In genomic region chr11:124900464-124900863, GRCh38 we compare ENCODE assay signal across 11 cellular contexts. TPM values are rescaled to one million over a fixed set of nuclear protein-coding genes. Genes with fewer than 3 reads are reported as not detected.
DNase-seq lines count a peak whose midpoint lies in the region; ATAC-seq, FAIRE-seq and TF ChIP-seq lines count a peak whose summit lies in the region.
"Had no signal": no experiment of that assay in that cellular context is flagged by ENCODE, and none has a peak within 500 bp of the region (broad histone marks: within the 10 kb centered on the region; RNA-seq: fewer than 3 reads in every experiment).

No MANE protein-coding gene starts in this region.

- no peak for ATAC-seq in GM18858 (IDR thresholded peaks at IDR 0.05; ENCODE audit: unreplicated experiment)
- no peak for ATAC-seq in HG02981 (IDR thresholded peaks at IDR 0.05; ENCODE audit: unreplicated experiment)
- ATAC-seq: activated CD8-positive, alpha-beta memory T cell treated with anti-CD3 and anti-CD28 coated beads, Interleukin-2, amount 10 ng/mL, durations not matched to agents 7 days and 5 days had no signal

- DNase-seq in HS-5 (ENCODE audit: low read depth) (peak; percentile 85), astrocyte of the spinal cord (ENCODE audit: low read depth, low spot score) (peak; percentile 87), keratinocyte (ENCODE audit: low read depth, low spot score) (peak; percentile 87), neuronal stem cell (ENCODE audit: low spot score) (no peak), NCI-H1417 treated with DMSO at 0.1 percent for 48 hours (lab: John Stamatoyannopoulos, UW) (no peak)
- DNase-seq: activated CD8-positive, alpha-beta memory T cell treated with anti-CD3 and anti-CD28 coated beads, Interleukin-2, amount 10 ng/mL, durations not matched to agents 7 days and 5 days; NCI-H510A had no signal

- no peak overlapping the region for H3K14ac ChIP-seq in neuronal stem cell (ENCODE audit: low read length)

- no peak overlapping the region for H3K4me3 ChIP-seq in astrocyte of the spinal cord (ENCODE audit: low read depth, low read length)
- H3K4me3 ChIP-seq in keratinocyte (ENCODE audit: control insufficient read depth in 2 of 3, extremely low read depth in 1 of 3, insufficient read depth in 2 of 3, low read depth in 1 of 3, low read length in 3 of 3) = peak overlapping the region; percentile 6 to 44 (median 43)
- no peak overlapping the region for H3K4me3 ChIP-seq in neuronal stem cell (ENCODE audit: low read length in 2 of 2)
- H3K4me3 ChIP-seq: prostate gland had no signal

- FAIRE-seq in keratinocyte (lab: Jason Lieb, UNC) = peak; percentile 100

- peaks cover 65% of the 10 kb centered on the region for H3K4me1 ChIP-seq in keratinocyte (ENCODE audit: control insufficient read depth, extremely low read depth, insufficient read depth, low read length)
- H3K4me1 ChIP-seq in neuronal stem cell (ENCODE audit: control insufficient read depth in 2 of 2, insufficient read depth in 1 of 2, low read depth in 1 of 2, low read length in 2 of 2) = peaks cover 3 to 8% of the 10 kb centered on the region in 2 donors
- H3K4me1 ChIP-seq: prostate gland had no signal

- TF ChIP-seq CTCF in astrocyte of the spinal cord (IDR thresholded peaks at IDR 0.05; ENCODE audit: low read depth, low read length) (no peak), keratinocyte (optimal IDR thresholded peaks at IDR 0.05 in 1 of 3, IDR thresholded peaks at IDR 0.05 in 1 of 3, conservative IDR thresholded peaks at IDR 0.05 in 1 of 3; ENCODE audit: extremely low read depth in 1 of 3, insufficient read depth in 2 of 3, low read length in 3 of 3) (no peak)

- no peak overlapping the region for H4K8ac ChIP-seq in neuronal stem cell (ENCODE audit: low read depth, low read length)

- no peak overlapping the region for H3K4ac ChIP-seq in neuronal stem cell (ENCODE audit: low read length)

- no peak overlapping the region for H3K23ac ChIP-seq in neuronal stem cell (ENCODE audit: low read depth, low read length, poor library complexity)

- H3K9ac ChIP-seq in keratinocyte (ENCODE audit: control insufficient read depth, extremely low read depth, insufficient read depth, low read length) (peak overlapping the region; percentile 61), neuronal stem cell (ENCODE audit: low read depth, low read length, poor library complexity) (no peak overlapping the region)

- H3K27ac ChIP-seq in keratinocyte (ENCODE audit: control insufficient read depth, insufficient read depth, low read length) (peak overlapping the region; percentile 95), temporal lobe (ENCODE audit: low read depth, low read length) (peak overlapping the region; percentile 90), neuronal stem cell (replicated peaks; ENCODE audit: low read length) (no peak overlapping the region)
- H3K27ac ChIP-seq: prostate gland had no signal

- H3K4me2 ChIP-seq in keratinocyte (ENCODE audit: control insufficient read depth, extremely low read depth, insufficient read depth, low read depth, low read length) (peak overlapping the region; percentile 88), neuronal stem cell (ENCODE audit: insufficient read depth, low read length, poor library complexity, severe bottlenecking) (no peak overlapping the region)

- no CpG with 5 or more reads among the region's 5 CpGs for WGBS in neuronal stem cell (ENCODE audit: extremely low coverage in 2 of 2, insufficient read length in 2 of 2, insufficient replicate concordance in 1 of 2), 2 donors

- H3K36me3 ChIP-seq in keratinocyte (ENCODE audit: control insufficient read depth in 2 of 2, extremely low read depth in 1 of 2, insufficient read depth in 2 of 2, low read length in 2 of 2) = no peaks in the 10 kb centered on the region
- H3K36me3 ChIP-seq in neuronal stem cell (replicated peaks in 1 of 2; ENCODE audit: control insufficient read depth in 2 of 2, insufficient read depth in 2 of 2, low read length in 2 of 2) = no peaks in the 10 kb centered on the region
- H3K36me3 ChIP-seq: prostate gland had no signal

- no peaks in the 10 kb centered on the region for H3K9me3 ChIP-seq in keratinocyte (ENCODE audit: control insufficient read depth, low read depth, low read length)
- H3K9me3 ChIP-seq in neuronal stem cell (replicated peaks in 1 of 2; ENCODE audit: control insufficient read depth in 2 of 2, insufficient read depth in 1 of 2, low read depth in 1 of 2, low read length in 2 of 2) = no peaks in the 10 kb centered on the region
- H3K9me3 ChIP-seq: prostate gland had no signal

- in situ Hi-C loops in astrocyte of the spinal cord (cut with HindIII; ENCODE audit: low sequenced_read_pairs) = no loop called here

- H2BK120ac ChIP-seq in neuronal stem cell (ENCODE audit: low read depth, low read length) = no peak overlapping the region

- no peak overlapping the region for H2BK12ac ChIP-seq in neuronal stem cell (ENCODE audit: low read length)

- H2AFZ ChIP-seq in keratinocyte (ENCODE audit: control insufficient read depth, low read length) = peak overlapping the region; percentile 7
- H2AFZ ChIP-seq in neuronal stem cell (ENCODE audit: low read length) = no peak overlapping the region

- H3K9me1 ChIP-seq in keratinocyte (ENCODE audit: control insufficient read depth, extremely low read depth, insufficient read depth, low read length) = no peaks in the 10 kb centered on the region

- no peak overlapping the region for H2BK5ac ChIP-seq in neuronal stem cell (ENCODE audit: low read length)

- H2AK5ac ChIP-seq in neuronal stem cell (ENCODE audit: low read depth, low read length) = no peak overlapping the region

- dilution Hi-C loops in keratinocyte (cut with MboI; ENCODE audit: extremely low pct_ligation_motif_present, low sequenced_read_pairs) = no loop called here

- H3K79me1 ChIP-seq in neuronal stem cell (ENCODE audit: low read depth, low read length) = no peaks in the 10 kb centered on the region

- no peak overlapping the region for H3K18ac ChIP-seq in neuronal stem cell (ENCODE audit: low read length)

- H3K27me3 ChIP-seq in keratinocyte (ENCODE audit: control insufficient read depth, extremely low read depth, insufficient read depth, low read length) = no peaks in the 10 kb centered on the region
- peaks cover 0 to 19% (median 0%) of the 10 kb centered on the region in 3 experiments for H3K27me3 ChIP-seq in neuronal stem cell (ENCODE audit: control insufficient read depth in 3 of 3, insufficient read depth in 3 of 3, low read depth in 1 of 3, low read length in 3 of 3)

- H4K20me1 ChIP-seq in keratinocyte (ENCODE audit: control insufficient read depth, extremely low read depth, insufficient read depth, low read length) = no peaks in the 10 kb centered on the region

- H4K91ac ChIP-seq in neuronal stem cell (ENCODE audit: low read depth, low read length, poor library complexity) = no peak overlapping the region

- no peak overlapping the region for H2BK15ac ChIP-seq in neuronal stem cell (ENCODE audit: low read length)

- H3K79me2 ChIP-seq in keratinocyte (ENCODE audit: control insufficient read depth, insufficient read depth, low read length) = no peaks in the 10 kb centered on the region

RNA-seq across cellular contexts. Expression of gene ROBO4, which starts 2.8 kb away (rescaled TPM):
- 0.94 to 2.3 TPM (median 0.98 TPM) in 3 replicates for polyA plus RNA-seq in keratinocyte
- polyA plus RNA-seq in keratinocyte (2011; ENCODE audit: low read depth) = 1.2 TPM
- polyA plus RNA-seq in keratinocyte (2011; cell fraction: cytosol; rRNA removed) = 1.1 and 1.7 TPM in 2 replicates
- polyA plus RNA-seq in keratinocyte (2011; cell fraction: nucleus; rRNA removed) = 2.6 and 2.8 TPM in 2 replicates
- 1.4 and 7.1 TPM in 2 replicates for polyA plus RNA-seq in keratinocyte (2012; ENCODE audit: low replicate concordance)
- 2.0 to 8.8 TPM (median 2.2 TPM) in 3 replicates for polyA minus RNA-seq in keratinocyte
- 4.0 TPM for polyA minus RNA-seq in keratinocyte (2011; cell fraction: cytosol; rRNA and poly(A)+ RNA removed)
- 2.0 and 3.3 TPM in 2 replicates for polyA minus RNA-seq in keratinocyte (2011; cell fraction: nucleus; rRNA and poly(A)+ RNA removed)
- 3.9 TPM for total RNA-seq in temporal lobe
- not detected for polyA plus RNA-seq in neuronal stem cell (2013, experiment 1 of 2)
- not detected for polyA plus RNA-seq in neuronal stem cell (2013, experiment 2 of 2)
- total RNA-seq: activated CD8-positive, alpha-beta memory T cell treated with anti-CD3 and anti-CD28 coated beads, Interleukin-2, amount 10 ng/mL, durations not matched to agents 7 days and 5 days had no signal

RNA-seq across cellular contexts. Expression of gene HEPN1, which starts 18.6 kb away (rescaled TPM):
- not detected in 3 replicates for polyA plus RNA-seq in keratinocyte
- not detected for polyA plus RNA-seq in keratinocyte (2011; ENCODE audit: low read depth)
- polyA plus RNA-seq in keratinocyte (2011; cell fraction: cytosol; rRNA removed) = not detected in 2 replicates
- polyA plus RNA-seq in keratinocyte (2011; cell fraction: nucleus; rRNA removed) = not detected in 2 replicates
- polyA plus RNA-seq in keratinocyte (2012; ENCODE audit: low replicate concordance) = not detected in 2 replicates
- polyA minus RNA-seq in keratinocyte = not detected in 3 replicates
- polyA minus RNA-seq in keratinocyte (2011; cell fraction: cytosol; rRNA and poly(A)+ RNA removed) = not detected
- polyA minus RNA-seq in keratinocyte (2011; cell fraction: nucleus; rRNA and poly(A)+ RNA removed) = not detected in 2 replicates
- not detected for total RNA-seq in temporal lobe
- polyA plus RNA-seq in neuronal stem cell (2013, experiment 1 of 2) = not detected
- polyA plus RNA-seq in neuronal stem cell (2013, experiment 2 of 2) = not detected
- total RNA-seq: activated CD8-positive, alpha-beta memory T cell treated with anti-CD3 and anti-CD28 coated beads, Interleukin-2, amount 10 ng/mL, durations not matched to agents 7 days and 5 days; prostate gland had no signal

RNA-seq across cellular contexts. Expression of gene ROBO3, which starts 35.2 kb away (rescaled TPM):
- 13.6 to 19.2 TPM (median 17.0 TPM) in 3 replicates for polyA plus RNA-seq in keratinocyte
- 2.3 TPM for polyA plus RNA-seq in keratinocyte (2011; ENCODE audit: low read depth)
- polyA plus RNA-seq in keratinocyte (2011; cell fraction: cytosol; rRNA removed) = 8.8 and 15.7 TPM in 2 replicates
- 58.3 and 79.9 TPM in 2 replicates for polyA plus RNA-seq in keratinocyte (2011; cell fraction: nucleus; rRNA removed)
- 10.8 and 19.8 TPM in 2 replicates for polyA plus RNA-seq in keratinocyte (2012; ENCODE audit: low replicate concordance)
- 5.2 to 16.2 TPM (median 8.2 TPM) in 3 replicates for polyA minus RNA-seq in keratinocyte
- polyA minus RNA-seq in keratinocyte (2011; cell fraction: cytosol; rRNA and poly(A)+ RNA removed) = 7.7 TPM
- 10.5 and 15.3 TPM in 2 replicates for polyA minus RNA-seq in keratinocyte (2011; cell fraction: nucleus; rRNA and poly(A)+ RNA removed)
- total RNA-seq in temporal lobe = 4.7 TPM
- polyA plus RNA-seq in neuronal stem cell (2013, experiment 1 of 2) = 9.5 TPM
- polyA plus RNA-seq in neuronal stem cell (2013, experiment 2 of 2) = 8.8 TPM

RNA-seq across cellular contexts. Expression of gene HEPACAM, which starts 35.4 kb away (rescaled TPM):
- polyA plus RNA-seq in keratinocyte = not detected in 3 replicates
- polyA plus RNA-seq in keratinocyte (2011; ENCODE audit: low read depth) = not detected
- not detected in 2 replicates for polyA plus RNA-seq in keratinocyte (2011; cell fraction: cytosol; rRNA removed)
- 0.03 TPM in 1 of 2 replicates, not detected in the other for polyA plus RNA-seq in keratinocyte (2011; cell fraction: nucleus; rRNA removed)
- polyA plus RNA-seq in keratinocyte (2012; ENCODE audit: low replicate concordance) = not detected in 2 replicates
- 0.16 TPM in 1 of 3 replicates, not detected in the others for polyA minus RNA-seq in keratinocyte
- not detected for polyA minus RNA-seq in keratinocyte (2011; cell fraction: cytosol; rRNA and poly(A)+ RNA removed)
- not detected in 2 replicates for polyA minus RNA-seq in keratinocyte (2011; cell fraction: nucleus; rRNA and poly(A)+ RNA removed)
- 14.5 TPM for total RNA-seq in temporal lobe
- 0.03 TPM for polyA plus RNA-seq in neuronal stem cell (2013, experiment 1 of 2)
- polyA plus RNA-seq in neuronal stem cell (2013, experiment 2 of 2) = 0.01 TPM
- total RNA-seq: activated CD8-positive, alpha-beta memory T cell treated with anti-CD3 and anti-CD28 coated beads, Interleukin-2, amount 10 ng/mL, durations not matched to agents 7 days and 5 days had no signal

RNA-seq across cellular contexts. Expression of gene CCDC15, which starts 53.5 kb away (rescaled TPM):
- polyA plus RNA-seq in keratinocyte = 0.77 to 2.0 TPM (median 1.4 TPM) in 3 replicates
- polyA plus RNA-seq in keratinocyte (2011; ENCODE audit: low read depth) = 3.1 TPM
- 0.43 and 0.79 TPM in 2 replicates for polyA plus RNA-seq in keratinocyte (2011; cell fraction: cytosol; rRNA removed)
- 1.3 and 1.4 TPM in 2 replicates for polyA plus RNA-seq in keratinocyte (2011; cell fraction: nucleus; rRNA removed)
- polyA plus RNA-seq in keratinocyte (2012; ENCODE audit: low replicate concordance) = 0.86 and 1.2 TPM in 2 replicates
- polyA minus RNA-seq in keratinocyte = 0.33 to 3.3 TPM (median 0.66 TPM) in 3 replicates
- 0.96 TPM for polyA minus RNA-seq in keratinocyte (2011; cell fraction: cytosol; rRNA and poly(A)+ RNA removed)
- 2.0 and 2.8 TPM in 2 replicates for polyA minus RNA-seq in keratinocyte (2011; cell fraction: nucleus; rRNA and poly(A)+ RNA removed)
- 2.7 TPM for total RNA-seq in temporal lobe
- 4.0 TPM for polyA plus RNA-seq in neuronal stem cell (2013, experiment 1 of 2)
- 4.1 TPM for polyA plus RNA-seq in neuronal stem cell (2013, experiment 2 of 2)

Comparison
In these comparisons a context has a peak if more than half of its experiments do, and no peak if none do; other contexts are left out.
1. DNase-seq: peak in HS-5 (single experiment), astrocyte of the spinal cord (single experiment) and keratinocyte (single experiment); none in neuronal stem cell (single experiment) and NCI-H1417 treated with DMSO at 0.1 percent for 48 hours (single experiment).
2. H3K4me3 ChIP-seq: peak in keratinocyte (3 of 3); none in astrocyte of the spinal cord (single experiment) and neuronal stem cell (0 of 2).